1 cellular context compared by ENCODE assay signal in the genomic region with DNA sequence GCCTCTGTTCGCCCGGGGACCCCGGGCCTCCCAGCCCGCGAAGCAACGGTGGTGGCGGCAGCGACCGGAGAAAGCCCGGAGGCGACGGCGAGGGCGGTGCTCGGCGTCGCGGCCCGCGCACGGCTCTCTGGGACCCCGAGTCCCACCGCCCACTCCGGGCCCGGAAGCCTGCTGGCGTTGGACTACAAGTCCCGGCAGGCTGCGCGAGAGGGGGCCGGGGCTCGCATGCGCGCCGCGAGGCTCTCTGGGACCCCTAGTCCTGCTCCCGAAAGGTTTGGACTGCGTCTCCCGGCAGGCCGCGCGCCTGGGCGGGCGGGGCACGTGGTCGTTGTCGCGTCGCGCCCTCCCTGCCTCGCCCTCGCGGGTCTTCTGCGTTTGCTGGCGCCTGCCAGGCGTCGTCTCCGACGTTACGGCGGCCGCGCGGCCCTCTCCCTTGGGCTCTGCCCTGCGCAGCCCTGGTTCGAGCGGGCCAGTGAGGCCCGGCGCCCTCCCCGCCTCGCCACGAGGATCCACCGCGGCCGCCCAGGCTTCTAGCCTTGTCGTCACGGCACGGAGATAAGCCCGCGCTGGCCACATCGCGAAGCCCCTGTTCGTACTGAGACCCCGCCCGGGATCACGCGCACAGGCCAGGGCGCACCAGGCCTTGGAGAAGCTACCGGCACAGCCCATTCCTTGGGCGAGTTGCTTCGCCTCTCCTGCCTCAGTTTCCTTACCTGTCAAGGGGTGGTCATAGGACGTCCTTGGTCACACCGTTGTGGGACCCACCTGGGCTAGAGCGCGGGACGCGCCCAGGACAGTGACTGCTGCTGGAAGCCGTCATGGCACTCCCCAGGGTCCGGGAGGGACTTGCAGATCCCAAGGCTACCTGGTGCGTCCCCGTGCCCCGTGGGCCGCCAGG.
A peak's percentile ranks its signal among the peaks of the same experiment; 100 is the strongest.
TF ChIP-seq lines count a peak whose summit lies in the region.

A gene (minus strand): TSS at position 75 of the 898 bp plus-strand sequence. CDS start 549 bp downstream, outside the sequence.

TF ChIP-seq in HepG2, 621 proteins besides CTCF, POLR2A, EP300 and RAD21 (continued from another document and continues in another):
- peak; percentile 73; the same call in 1 of the 2 replicates for TF ChIP-seq RELA (CRISPR knock-in tag; IDR thresholded peaks at IDR 0.05)
- TF ChIP-seq, protein P1, sequence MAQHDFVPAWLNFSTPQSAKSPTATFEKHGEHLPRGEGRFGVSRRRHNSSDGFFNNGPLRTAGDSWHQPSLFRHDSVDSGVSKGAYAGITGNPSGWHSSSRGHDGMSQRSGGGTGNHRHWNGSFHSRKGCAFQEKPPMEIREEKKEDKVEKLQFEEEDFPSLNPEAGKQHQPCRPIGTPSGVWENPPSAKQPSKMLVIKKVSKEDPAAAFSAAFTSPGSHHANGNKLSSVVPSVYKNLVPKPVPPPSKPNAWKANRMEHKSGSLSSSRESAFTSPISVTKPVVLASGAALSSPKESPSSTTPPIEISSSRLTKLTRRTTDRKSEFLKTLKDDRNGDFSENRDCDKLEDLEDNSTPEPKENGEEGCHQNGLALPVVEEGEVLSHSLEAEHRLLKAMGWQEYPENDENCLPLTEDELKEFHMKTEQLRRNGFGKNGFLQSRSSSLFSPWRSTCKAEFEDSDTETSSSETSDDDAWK (CRISPR knock-in tag; IDR thresholded peaks at IDR 0.05), result no peak
- TF ChIP-seq AGO1 (IDR thresholded peaks at IDR 0.05; ENCODE audit: low read depth, low read length, poor library complexity, severe bottlenecking), result peak; percentile 62
- TF ChIP-seq, protein P2, sequence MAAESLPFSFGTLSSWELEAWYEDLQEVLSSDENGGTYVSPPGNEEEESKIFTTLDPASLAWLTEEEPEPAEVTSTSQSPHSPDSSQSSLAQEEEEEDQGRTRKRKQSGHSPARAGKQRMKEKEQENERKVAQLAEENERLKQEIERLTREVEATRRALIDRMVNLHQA (CRISPR knock-in tag; IDR thresholded peaks at IDR 0.05), result 0 out of 2 replicates have a peak, but pooled peaks have one; percentile 90
- TF ChIP-seq, protein P3, sequence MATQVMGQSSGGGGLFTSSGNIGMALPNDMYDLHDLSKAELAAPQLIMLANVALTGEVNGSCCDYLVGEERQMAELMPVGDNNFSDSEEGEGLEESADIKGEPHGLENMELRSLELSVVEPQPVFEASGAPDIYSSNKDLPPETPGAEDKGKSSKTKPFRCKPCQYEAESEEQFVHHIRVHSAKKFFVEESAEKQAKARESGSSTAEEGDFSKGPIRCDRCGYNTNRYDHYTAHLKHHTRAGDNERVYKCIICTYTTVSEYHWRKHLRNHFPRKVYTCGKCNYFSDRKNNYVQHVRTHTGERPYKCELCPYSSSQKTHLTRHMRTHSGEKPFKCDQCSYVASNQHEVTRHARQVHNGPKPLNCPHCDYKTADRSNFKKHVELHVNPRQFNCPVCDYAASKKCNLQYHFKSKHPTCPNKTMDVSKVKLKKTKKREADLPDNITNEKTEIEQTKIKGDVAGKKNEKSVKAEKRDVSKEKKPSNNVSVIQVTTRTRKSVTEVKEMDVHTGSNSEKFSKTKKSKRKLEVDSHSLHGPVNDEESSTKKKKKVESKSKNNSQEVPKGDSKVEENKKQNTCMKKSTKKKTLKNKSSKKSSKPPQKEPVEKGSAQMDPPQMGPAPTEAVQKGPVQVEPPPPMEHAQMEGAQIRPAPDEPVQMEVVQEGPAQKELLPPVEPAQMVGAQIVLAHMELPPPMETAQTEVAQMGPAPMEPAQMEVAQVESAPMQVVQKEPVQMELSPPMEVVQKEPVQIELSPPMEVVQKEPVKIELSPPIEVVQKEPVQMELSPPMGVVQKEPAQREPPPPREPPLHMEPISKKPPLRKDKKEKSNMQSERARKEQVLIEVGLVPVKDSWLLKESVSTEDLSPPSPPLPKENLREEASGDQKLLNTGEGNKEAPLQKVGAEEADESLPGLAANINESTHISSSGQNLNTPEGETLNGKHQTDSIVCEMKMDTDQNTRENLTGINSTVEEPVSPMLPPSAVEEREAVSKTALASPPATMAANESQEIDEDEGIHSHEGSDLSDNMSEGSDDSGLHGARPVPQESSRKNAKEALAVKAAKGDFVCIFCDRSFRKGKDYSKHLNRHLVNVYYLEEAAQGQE (IDR thresholded peaks at IDR 0.05; ENCODE audit: borderline replicate concordance in 1 of 2, low read depth in 1 of 2, low read length in 2 of 2), result peak in 1 of 2 experiments; percentile 40; a peak in 1 of 4 replicates
- TF ChIP-seq, protein P4, sequence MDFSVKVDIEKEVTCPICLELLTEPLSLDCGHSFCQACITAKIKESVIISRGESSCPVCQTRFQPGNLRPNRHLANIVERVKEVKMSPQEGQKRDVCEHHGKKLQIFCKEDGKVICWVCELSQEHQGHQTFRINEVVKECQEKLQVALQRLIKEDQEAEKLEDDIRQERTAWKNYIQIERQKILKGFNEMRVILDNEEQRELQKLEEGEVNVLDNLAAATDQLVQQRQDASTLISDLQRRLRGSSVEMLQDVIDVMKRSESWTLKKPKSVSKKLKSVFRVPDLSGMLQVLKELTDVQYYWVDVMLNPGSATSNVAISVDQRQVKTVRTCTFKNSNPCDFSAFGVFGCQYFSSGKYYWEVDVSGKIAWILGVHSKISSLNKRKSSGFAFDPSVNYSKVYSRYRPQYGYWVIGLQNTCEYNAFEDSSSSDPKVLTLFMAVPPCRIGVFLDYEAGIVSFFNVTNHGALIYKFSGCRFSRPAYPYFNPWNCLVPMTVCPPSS (IDR thresholded peaks at IDR 0.05), result no peak
- no peak for TF ChIP-seq ONECUT2 (CRISPR knock-in tag; IDR thresholded peaks at IDR 0.05)
- 0 out of 2 replicates have a peak, but pooled peaks have one; percentile 14 for TF ChIP-seq SIX1 (CRISPR knock-in tag; IDR thresholded peaks at IDR 0.05; ENCODE audit: borderline replicate concordance)
- TF ChIP-seq SSRP1 (CRISPR knock-in tag; IDR thresholded peaks at IDR 0.05), result no peak
- TF ChIP-seq NR2F1 (CRISPR knock-in tag; IDR thresholded peaks at IDR 0.05), result no peak
- TF ChIP-seq ZBTB42 (CRISPR knock-in tag; IDR thresholded peaks at IDR 0.05), result peak; percentile 97
- peak; percentile 60 for TF ChIP-seq ZNF629 (CRISPR knock-in tag; conservative IDR thresholded peaks at IDR 0.05)
- TF ChIP-seq ZNF605 (CRISPR knock-in tag; IDR thresholded peaks at IDR 0.05), result peak; percentile 92; the same call in 1 of the 2 replicates
- peak; percentile 86; the same call in 1 of the 2 replicates for TF ChIP-seq ZNF264 (CRISPR knock-in tag; IDR thresholded peaks at IDR 0.05)
- peak; percentile 61; the same call in 1 of the 2 replicates for TF ChIP-seq ZNF24 (IDR thresholded peaks at IDR 0.05)
- TF ChIP-seq, protein P5, sequence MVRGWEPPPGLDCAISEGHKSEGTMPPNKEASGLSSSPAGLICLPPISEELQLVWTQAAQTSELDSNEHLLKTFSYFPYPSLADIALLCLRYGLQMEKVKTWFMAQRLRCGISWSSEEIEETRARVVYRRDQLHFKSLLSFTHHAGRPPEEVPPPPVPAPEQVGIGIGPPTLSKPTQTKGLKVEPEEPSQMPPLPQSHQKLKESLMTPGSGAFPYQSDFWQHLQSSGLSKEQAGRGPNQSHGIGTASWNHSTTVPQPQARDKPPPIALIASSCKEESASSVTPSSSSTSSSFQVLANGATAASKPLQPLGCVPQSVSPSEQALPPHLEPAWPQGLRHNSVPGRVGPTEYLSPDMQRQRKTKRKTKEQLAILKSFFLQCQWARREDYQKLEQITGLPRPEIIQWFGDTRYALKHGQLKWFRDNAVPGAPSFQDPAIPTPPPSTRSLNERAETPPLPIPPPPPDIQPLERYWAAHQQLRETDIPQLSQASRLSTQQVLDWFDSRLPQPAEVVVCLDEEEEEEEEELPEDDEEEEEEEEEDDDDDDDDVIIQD (CRISPR knock-in tag; IDR thresholded peaks at IDR 0.05; ENCODE audit: low read depth), result no peak
- TF ChIP-seq, protein P6, sequence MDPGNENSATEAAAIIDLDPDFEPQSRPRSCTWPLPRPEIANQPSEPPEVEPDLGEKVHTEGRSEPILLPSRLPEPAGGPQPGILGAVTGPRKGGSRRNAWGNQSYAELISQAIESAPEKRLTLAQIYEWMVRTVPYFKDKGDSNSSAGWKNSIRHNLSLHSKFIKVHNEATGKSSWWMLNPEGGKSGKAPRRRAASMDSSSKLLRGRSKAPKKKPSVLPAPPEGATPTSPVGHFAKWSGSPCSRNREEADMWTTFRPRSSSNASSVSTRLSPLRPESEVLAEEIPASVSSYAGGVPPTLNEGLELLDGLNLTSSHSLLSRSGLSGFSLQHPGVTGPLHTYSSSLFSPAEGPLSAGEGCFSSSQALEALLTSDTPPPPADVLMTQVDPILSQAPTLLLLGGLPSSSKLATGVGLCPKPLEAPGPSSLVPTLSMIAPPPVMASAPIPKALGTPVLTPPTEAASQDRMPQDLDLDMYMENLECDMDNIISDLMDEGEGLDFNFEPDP (CRISPR knock-in tag; conservative IDR thresholded peaks at IDR 0.05), result peak; percentile 100
- TF ChIP-seq, protein P7, sequence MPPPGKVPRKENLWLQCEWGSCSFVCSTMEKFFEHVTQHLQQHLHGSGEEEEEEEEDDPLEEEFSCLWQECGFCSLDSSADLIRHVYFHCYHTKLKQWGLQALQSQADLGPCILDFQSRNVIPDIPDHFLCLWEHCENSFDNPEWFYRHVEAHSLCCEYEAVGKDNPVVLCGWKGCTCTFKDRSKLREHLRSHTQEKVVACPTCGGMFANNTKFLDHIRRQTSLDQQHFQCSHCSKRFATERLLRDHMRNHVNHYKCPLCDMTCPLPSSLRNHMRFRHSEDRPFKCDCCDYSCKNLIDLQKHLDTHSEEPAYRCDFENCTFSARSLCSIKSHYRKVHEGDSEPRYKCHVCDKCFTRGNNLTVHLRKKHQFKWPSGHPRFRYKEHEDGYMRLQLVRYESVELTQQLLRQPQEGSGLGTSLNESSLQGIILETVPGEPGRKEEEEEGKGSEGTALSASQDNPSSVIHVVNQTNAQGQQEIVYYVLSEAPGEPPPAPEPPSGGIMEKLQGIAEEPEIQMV (CRISPR knock-in tag; IDR thresholded peaks at IDR 0.05; ENCODE audit: low read depth), result peak; percentile 96
- TF ChIP-seq, protein P8, sequence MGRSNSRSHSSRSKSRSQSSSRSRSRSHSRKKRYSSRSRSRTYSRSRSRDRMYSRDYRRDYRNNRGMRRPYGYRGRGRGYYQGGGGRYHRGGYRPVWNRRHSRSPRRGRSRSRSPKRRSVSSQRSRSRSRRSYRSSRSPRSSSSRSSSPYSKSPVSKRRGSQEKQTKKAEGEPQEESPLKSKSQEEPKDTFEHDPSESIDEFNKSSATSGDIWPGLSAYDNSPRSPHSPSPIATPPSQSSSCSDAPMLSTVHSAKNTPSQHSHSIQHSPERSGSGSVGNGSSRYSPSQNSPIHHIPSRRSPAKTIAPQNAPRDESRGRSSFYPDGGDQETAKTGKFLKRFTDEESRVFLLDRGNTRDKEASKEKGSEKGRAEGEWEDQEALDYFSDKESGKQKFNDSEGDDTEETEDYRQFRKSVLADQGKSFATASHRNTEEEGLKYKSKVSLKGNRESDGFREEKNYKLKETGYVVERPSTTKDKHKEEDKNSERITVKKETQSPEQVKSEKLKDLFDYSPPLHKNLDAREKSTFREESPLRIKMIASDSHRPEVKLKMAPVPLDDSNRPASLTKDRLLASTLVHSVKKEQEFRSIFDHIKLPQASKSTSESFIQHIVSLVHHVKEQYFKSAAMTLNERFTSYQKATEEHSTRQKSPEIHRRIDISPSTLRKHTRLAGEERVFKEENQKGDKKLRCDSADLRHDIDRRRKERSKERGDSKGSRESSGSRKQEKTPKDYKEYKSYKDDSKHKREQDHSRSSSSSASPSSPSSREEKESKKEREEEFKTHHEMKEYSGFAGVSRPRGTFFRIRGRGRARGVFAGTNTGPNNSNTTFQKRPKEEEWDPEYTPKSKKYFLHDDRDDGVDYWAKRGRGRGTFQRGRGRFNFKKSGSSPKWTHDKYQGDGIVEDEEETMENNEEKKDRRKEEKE (IDR thresholded peaks at IDR 0.05), result no peak
- TF ChIP-seq, protein P9, sequence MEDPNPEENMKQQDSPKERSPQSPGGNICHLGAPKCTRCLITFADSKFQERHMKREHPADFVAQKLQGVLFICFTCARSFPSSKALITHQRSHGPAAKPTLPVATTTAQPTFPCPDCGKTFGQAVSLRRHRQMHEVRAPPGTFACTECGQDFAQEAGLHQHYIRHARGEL (CRISPR knock-in tag; IDR thresholded peaks at IDR 0.05), result peak; percentile 98
- peak; percentile 89; the same call in 1 of the 2 replicates for TF ChIP-seq DMAP1 (CRISPR knock-in tag; IDR thresholded peaks at IDR 0.05)
- peak; percentile 99 for TF ChIP-seq MYC (CRISPR knock-in tag; IDR thresholded peaks at IDR 0.05; ENCODE audit: borderline replicate concordance)
- peak; percentile 65 for TF ChIP-seq FOSL2 (CRISPR knock-in tag; IDR thresholded peaks at IDR 0.05)
- TF ChIP-seq POLR2AphosphoS5 (IDR thresholded peaks at IDR 0.05; ENCODE audit: low read depth, low read length), result peak; percentile 63
- TF ChIP-seq, protein P10, sequence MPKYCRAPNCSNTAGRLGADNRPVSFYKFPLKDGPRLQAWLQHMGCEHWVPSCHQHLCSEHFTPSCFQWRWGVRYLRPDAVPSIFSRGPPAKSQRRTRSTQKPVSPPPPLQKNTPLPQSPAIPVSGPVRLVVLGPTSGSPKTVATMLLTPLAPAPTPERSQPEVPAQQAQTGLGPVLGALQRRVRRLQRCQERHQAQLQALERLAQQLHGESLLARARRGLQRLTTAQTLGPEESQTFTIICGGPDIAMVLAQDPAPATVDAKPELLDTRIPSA (CRISPR knock-in tag; IDR thresholded peaks at IDR 0.05; ENCODE audit: borderline replicate concordance), result no peak; the same call in 1 of the 2 replicates
- peak; percentile 38; the same call in 1 of the 2 replicates for TF ChIP-seq ZNF367 (CRISPR knock-in tag; IDR thresholded peaks at IDR 0.05; ENCODE audit: borderline replicate concordance)
- TF ChIP-seq, protein P11, sequence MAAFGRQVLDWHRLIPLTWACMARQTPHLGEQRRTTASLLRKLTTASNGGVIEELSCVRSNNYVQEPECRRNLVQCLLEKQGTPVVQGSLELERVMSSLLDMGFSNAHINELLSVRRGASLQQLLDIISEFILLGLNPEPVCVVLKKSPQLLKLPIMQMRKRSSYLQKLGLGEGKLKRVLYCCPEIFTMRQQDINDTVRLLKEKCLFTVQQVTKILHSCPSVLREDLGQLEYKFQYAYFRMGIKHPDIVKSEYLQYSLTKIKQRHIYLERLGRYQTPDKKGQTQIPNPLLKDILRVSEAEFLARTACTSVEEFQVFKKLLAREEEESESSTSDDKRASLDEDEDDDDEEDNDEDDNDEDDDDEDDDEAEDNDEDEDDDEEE (CRISPR knock-in tag; IDR thresholded peaks at IDR 0.05), result peak; percentile 99
- TF ChIP-seq ZNF530 (CRISPR knock-in tag; IDR thresholded peaks at IDR 0.05; ENCODE audit: low read depth), result no peak
- TF ChIP-seq CBX1 (IDR thresholded peaks at IDR 0.05; ENCODE audit: low read depth), result peak; percentile 59
- peak; percentile 61; the same call in 1 of the 2 replicates for TF ChIP-seq ZNF572 (CRISPR knock-in tag; IDR thresholded peaks at IDR 0.05)
- TF ChIP-seq GZF1 (CRISPR knock-in tag; IDR thresholded peaks at IDR 0.05), result 0 out of 2 replicates have a peak, but pooled peaks have one; percentile 51
- TF ChIP-seq ZNF101 (CRISPR knock-in tag; IDR thresholded peaks at IDR 0.05; ENCODE audit: borderline replicate concordance, low read depth), result peak; percentile 94
- no peak for TF ChIP-seq HNF4G (IDR thresholded peaks at IDR 0.05; ENCODE audit: borderline replicate concordance, low read depth, low read length)
- no peak; the same call in none of the 2 replicates for TF ChIP-seq HNF4G (CRISPR knock-in tag; IDR thresholded peaks at IDR 0.05; ENCODE audit: borderline replicate concordance, low read depth)
- no peak for TF ChIP-seq ZNF496 (CRISPR knock-in tag; IDR thresholded peaks at IDR 0.05; ENCODE audit: insufficient replicate concordance)
